In the genomic region with DNA sequence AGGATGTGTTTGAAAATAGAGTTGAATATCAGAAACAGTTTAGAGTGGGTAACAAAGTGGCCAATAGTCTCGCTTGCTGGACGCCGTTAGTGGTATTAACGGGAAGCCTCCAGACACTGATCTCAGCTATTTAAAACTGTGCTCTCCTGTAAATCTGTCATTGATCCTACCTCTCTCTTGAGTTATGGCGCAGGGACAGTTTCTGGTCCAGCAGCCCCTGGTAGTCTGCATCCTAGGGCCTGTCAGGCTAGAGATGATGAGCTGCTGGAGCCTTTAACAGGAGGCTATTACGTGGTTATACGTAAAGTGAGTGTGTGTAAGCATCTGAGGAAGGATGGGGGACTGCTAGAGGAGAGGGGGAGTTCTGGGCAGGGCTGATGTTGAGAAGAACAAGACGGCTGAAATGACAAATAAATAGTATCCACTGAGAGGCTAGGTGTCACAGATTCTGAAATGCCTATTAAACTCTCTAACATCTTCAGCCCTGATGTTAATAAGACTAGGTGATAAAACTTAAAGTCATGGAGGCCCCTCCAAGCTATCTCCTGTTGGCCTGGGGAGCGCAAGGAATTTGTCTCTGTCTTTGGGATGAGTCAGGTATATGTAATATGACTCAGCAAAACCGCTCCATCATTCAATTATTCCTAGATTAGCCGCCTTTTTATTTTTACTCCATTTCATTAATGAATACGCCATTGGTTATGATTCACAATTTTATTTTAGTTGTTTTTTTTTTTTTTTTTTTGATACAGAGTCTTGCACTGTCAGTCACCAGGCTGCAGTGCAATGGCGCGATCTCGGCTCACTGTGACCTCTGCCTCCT, we compare ENCODE assay signal across 18 cellular contexts.
DNase-seq lines count a peak whose midpoint lies in the region; ATAC-seq, FAIRE-seq and TF ChIP-seq lines count a peak whose summit lies in the region.
"Had no signal": no experiment of that assay in that cellular context is flagged by ENCODE, and none has a peak within 500 bp of the region (broad histone marks: within the 10 kb centered on the region; RNA-seq: fewer than 3 reads in every experiment).

No MANE protein-coding gene starts in this region.

- peak overlapping the region; percentile 96 for H3K18ac ChIP-seq in IMR-90 (ENCODE audit: low read depth, low read length)
- peak overlapping the region; percentile 90 to 94 for H3K18ac ChIP-seq in mesenchymal stem cell (ENCODE audit: low read depth in 1 of 2, low read length in 2 of 2)

- H2BK120ac ChIP-seq in IMR-90 (ENCODE audit: low read depth, low read length) (peak overlapping the region; percentile 100), mesenchymal stem cell (ENCODE audit: low read depth, low read length) (peak overlapping the region; percentile 4)

- no peaks in the 10 kb centered on the region for H3K9me3 Mint-ChIP-seq in stimulated activated effector memory CD8-positive, alpha-beta T cell treated with anti-CD3 and anti-CD28 coated beads, Interleukin-12 subunit alpha, Interleukin-12 subunit beta, amount 100 ng/mL, for 72 hours
- H3K9me3 Mint-ChIP-seq: activated CD4-positive, alpha-beta T cell treated with anti-CD3 and anti-CD28 coated beads, Interleukin-2, amount 10 ng/mL, durations not matched to agents 24 days and 14 days; activated T-cell treated with anti-CD3 and anti-CD28 coated beads, Interleukin-2, amount 50 U/mL, for 24 hours had no signal

- peaks cover 21% of the 10 kb centered on the region for H3K9me1 ChIP-seq in IMR-90 (ENCODE audit: insufficient read depth, low read length)

- TF ChIP-seq RAD21 in IMR-90 (IDR thresholded peaks at IDR 0.05; ENCODE audit: low read length), result no peak

- peak overlapping the region; percentile 0; the same call in 1 of the 2 replicates for H3K4me2 ChIP-seq in IMR-90 (ENCODE audit: low read depth, low read length)
- H3K4me2 ChIP-seq in mesenchymal stem cell (ENCODE audit: low read length, poor library complexity, severe bottlenecking), result no peak overlapping the region

- intact Hi-C loops in IMR-90 (cut with micrococcal nuclease) (loop anchor here (2.0 to 5.0 kb wide), 2 partner anchors 113 to 156 kb away; a partner anchor contains a TSS), mucosa of descending colon (cut with DNase I, micrococcal nuclease) (no loop called here)

- H3K36me3 Mint-ChIP-seq in stimulated activated effector memory CD8-positive, alpha-beta T cell treated with anti-CD3 and anti-CD28 coated beads, Interleukin-12 subunit alpha, Interleukin-12 subunit beta, amount 100 ng/mL, for 72 hours, result no peaks in the 10 kb centered on the region
- H3K36me3 Mint-ChIP-seq: activated naive CD8-positive, alpha-beta T cell had no signal

- no peak overlapping the region for H2AFZ ChIP-seq in IMR-90 (replicated peaks; ENCODE audit: low read length, poor library complexity)
- H2AFZ ChIP-seq in mesenchymal stem cell (ENCODE audit: low read depth, low read length), result no peak overlapping the region

- H3K4me1 ChIP-seq in IMR-90 (ENCODE audit: control insufficient read depth, insufficient read depth, low read length) (peaks cover 31% of the 10 kb centered on the region), mesenchymal stem cell (ENCODE audit: control insufficient read depth, insufficient read depth, low read depth, low read length) (peaks cover 2% of the 10 kb centered on the region), stomach smooth muscle (ENCODE audit: control insufficient read depth, insufficient read depth, low read length) (peaks cover 43% of the 10 kb centered on the region), mucosa of descending colon (ENCODE audit: low read depth) (no peaks in the 10 kb centered on the region)

- H2AK9ac ChIP-seq in IMR-90 (replicated peaks; ENCODE audit: low read depth, low read length, poor library complexity), result peak overlapping the region; percentile 77

- POLR2A ChIA-PET in IMR-90 (lab: Charles Lee; ENCODE audit: unreplicated experiment), result no interaction called here

- H4K5ac ChIP-seq in IMR-90 (ENCODE audit: low read depth, low read length), result peak overlapping the region; percentile 95

- ATAC-seq in IMR-90 (ENCODE audit: low read depth), result no peak; the same call in 1 of the 2 replicates
- no peak for ATAC-seq in mucosa of descending colon
- ATAC-seq in GM21381 (IDR thresholded peaks at IDR 0.05; ENCODE audit: unreplicated experiment), result no peak
- no peak for ATAC-seq in stimulated activated effector memory CD8-positive, alpha-beta T cell treated with anti-CD3 and anti-CD28 coated beads, Interleukin-12 subunit alpha, Interleukin-12 subunit beta, amount 100 ng/mL, for 72 hours
- ATAC-seq: left colon had no signal

- no CpG with 5 or more reads among the region's 15 CpGs for WGBS in IMR-90 (ENCODE audit: extremely low coverage in 2 of 2, insufficient read length in 1 of 2), 2 experiments
- WGBS in mesenchymal stem cell, result 46% methylated on average over 11 of the region's 15 CpGs

- H3K9ac ChIP-seq in IMR-90 (ENCODE audit: low read depth, low read length), result peak overlapping the region; percentile 62
- H3K9ac ChIP-seq in mesenchymal stem cell (ENCODE audit: low read length), result peak overlapping the region; percentile 17
- peak overlapping the region; percentile 13 to 58 for H3K9ac ChIP-seq in stomach smooth muscle (ENCODE audit: low read length in 2 of 2)

- peak overlapping the region; percentile 98 for H2BK20ac ChIP-seq in IMR-90 (ENCODE audit: low read depth, low read length)

- peak overlapping the region; percentile 65 to 99 for H2BK12ac ChIP-seq in mesenchymal stem cell (ENCODE audit: low read length in 2 of 2)

- peaks cover 24 to 60% of the 10 kb centered on the region in 2 experiments for H3K79me1 ChIP-seq in IMR-90 (ENCODE audit: low read depth in 1 of 2, low read length in 2 of 2)
- no peaks in the 10 kb centered on the region for H3K79me1 ChIP-seq in mesenchymal stem cell (replicated peaks; ENCODE audit: low read length, poor library complexity, severe bottlenecking)

- FAIRE-seq in bronchial epithelial cell (lab: Jason Lieb, UNC), result peak; percentile 7
- FAIRE-seq: GM12891 had no signal

- H3K4ac ChIP-seq in IMR-90 (ENCODE audit: low read depth, low read length) (peak overlapping the region; percentile 100), mesenchymal stem cell (ENCODE audit: low read depth in 1 of 2, low read length in 2 of 2) (peak overlapping the region; percentile 71 to 73)

- no peak overlapping the region for H3K4me3 Mint-ChIP-seq in stimulated activated effector memory CD8-positive, alpha-beta T cell treated with anti-CD3 and anti-CD28 coated beads, Interleukin-12 subunit alpha, Interleukin-12 subunit beta, amount 100 ng/mL, for 72 hours
- H3K4me3 Mint-ChIP-seq: activated CD4-positive, alpha-beta T cell treated with anti-CD3 and anti-CD28 coated beads, Interleukin-2, amount 10 ng/mL, durations not matched to agents 24 days and 14 days; activated naive CD8-positive, alpha-beta T cell; activated T-cell treated with anti-CD3 and anti-CD28 coated beads, Interleukin-2, amount 50 U/mL, for 24 hours had no signal

- BruUV-seq in IMR-90 (replicated peaks; lab: Mats Ljungman, UMichigan), result no TSS peak

- H3K36me3 ChIP-seq in IMR-90 (ENCODE audit: control insufficient read depth, insufficient read depth, low read length), result no peaks in the 10 kb centered on the region
- H3K36me3 ChIP-seq in bronchial epithelial cell (ENCODE audit: control insufficient read depth, insufficient read depth, low read length), result no peaks in the 10 kb centered on the region
- peaks cover 0 to 3% of the 10 kb centered on the region in 2 experiments for H3K36me3 ChIP-seq in mesenchymal stem cell (ENCODE audit: control insufficient read depth in 1 of 2, insufficient read depth in 2 of 2, low read depth in 1 of 2, low read length in 2 of 2)
- H3K36me3 ChIP-seq in stomach smooth muscle (ENCODE audit: control insufficient read depth in 2 of 2, insufficient read depth in 2 of 2, low read length in 2 of 2), result no peaks in the 10 kb centered on the region
- H3K36me3 ChIP-seq in mucosa of descending colon (ENCODE audit: low read depth), result no peaks in the 10 kb centered on the region
- H3K36me3 ChIP-seq: neutrophil had no signal

- no peaks in the 10 kb centered on the region for H3K27me3 ChIP-seq in IMR-90 (ENCODE audit: control insufficient read depth, insufficient read depth, low read length)
- no peaks in the 10 kb centered on the region for H3K27me3 ChIP-seq in bronchial epithelial cell (ENCODE audit: control insufficient read depth, insufficient read depth, low read length)
- no peaks in the 10 kb centered on the region for H3K27me3 ChIP-seq in mesenchymal stem cell (ENCODE audit: control insufficient read depth in 1 of 2, insufficient read depth in 1 of 2, low read length in 2 of 2)
- H3K27me3 ChIP-seq in stomach smooth muscle (ENCODE audit: control insufficient read depth in 1 of 2, insufficient read depth in 2 of 2, low read length in 2 of 2), result no peaks in the 10 kb centered on the region

- H2AK5ac ChIP-seq in IMR-90 (ENCODE audit: low read depth, low read length) (peak overlapping the region; percentile 97), mesenchymal stem cell (ENCODE audit: low read length, severe bottlenecking) (no peak overlapping the region)

- H3K4me3 ChIP-seq in IMR-90 (ENCODE audit: insufficient read depth, low read depth, low read length) (no peak overlapping the region), bronchial epithelial cell (ENCODE audit: low read depth, low read length) (no peak overlapping the region), mesenchymal stem cell (ENCODE audit: insufficient read depth in 1 of 2, low read depth in 1 of 2, low read length in 2 of 2) (no peak overlapping the region), stomach smooth muscle (ENCODE audit: low read length in 2 of 2) (no peak overlapping the region), mucosa of descending colon (no peak overlapping the region)

- peak overlapping the region; percentile 100 for H2BK5ac ChIP-seq in IMR-90 (ENCODE audit: low read depth, low read length, poor library complexity, severe bottlenecking)
- H2BK5ac ChIP-seq in mesenchymal stem cell (ENCODE audit: low read depth, low read length, poor library complexity, severe bottlenecking), result no peak overlapping the region

- no peaks in the 10 kb centered on the region for H4K20me1 ChIP-seq in IMR-90 (ENCODE audit: insufficient read depth, low read length)

- H2BK15ac ChIP-seq in IMR-90 (ENCODE audit: low read depth, low read length) (peak overlapping the region; percentile 97), mesenchymal stem cell (ENCODE audit: low read depth, poor library complexity, severe bottlenecking) (no peak overlapping the region)

- H3K14ac ChIP-seq in IMR-90 (replicated peaks; ENCODE audit: low read depth, low read length), result peak overlapping the region; percentile 94
- no peak overlapping the region for H3K14ac ChIP-seq in mesenchymal stem cell (ENCODE audit: low read length in 2 of 2)

- H3K23ac ChIP-seq in IMR-90 (ENCODE audit: low read depth, low read length), result peak overlapping the region; percentile 95
- no peak overlapping the region for H3K23ac ChIP-seq in mesenchymal stem cell (ENCODE audit: low read length in 2 of 2)

- no peaks in the 10 kb centered on the region for H3K9me3 ChIP-seq in IMR-90 (ENCODE audit: control insufficient read depth, insufficient read depth, low read length)
- no peaks in the 10 kb centered on the region for H3K9me3 ChIP-seq in mesenchymal stem cell (ENCODE audit: control insufficient read depth, low read length)
- H3K9me3 ChIP-seq in stomach smooth muscle (ENCODE audit: control insufficient read depth in 2 of 2, low read length in 2 of 2), result no peaks in the 10 kb centered on the region
- H3K9me3 ChIP-seq in mucosa of descending colon, result no peaks in the 10 kb centered on the region
- H3K9me3 ChIP-seq: neutrophil had no signal

- H3K4me1 Mint-ChIP-seq in stimulated activated effector memory CD8-positive, alpha-beta T cell treated with anti-CD3 and anti-CD28 coated beads, Interleukin-12 subunit alpha, Interleukin-12 subunit beta, amount 100 ng/mL, for 72 hours, result no peaks in the 10 kb centered on the region
- H3K4me1 Mint-ChIP-seq: activated CD4-positive, alpha-beta T cell treated with anti-CD3 and anti-CD28 coated beads, Interleukin-2, amount 10 ng/mL, durations not matched to agents 24 days and 14 days had no signal

- peak overlapping the region; percentile 98 to 99 for H4K8ac ChIP-seq in IMR-90 (ENCODE audit: low read depth in 2 of 2, low read length in 2 of 2)
- peak overlapping the region; percentile 5 for H4K8ac ChIP-seq in mesenchymal stem cell (ENCODE audit: low read length)

- H4K91ac ChIP-seq in IMR-90 (ENCODE audit: insufficient read depth, low read depth, low read length) (peak overlapping the region; percentile 100), mesenchymal stem cell (ENCODE audit: low read length) (peak overlapping the region; percentile 90)

- dilution Hi-C loops in IMR-90 (cut with HindIII; ENCODE audit: low sequenced_read_pairs, unreplicated experiment), result no loop called here

- H3K27ac ChIP-seq in IMR-90 (ENCODE audit: insufficient read depth, low read length), result peak overlapping the region; percentile 92
- H3K27ac ChIP-seq in mesenchymal stem cell (ENCODE audit: low read length, poor library complexity, severe bottlenecking), result no peak overlapping the region
- peak overlapping the region; percentile 88 for H3K27ac ChIP-seq in stomach smooth muscle (ENCODE audit: low read length)
- H3K27ac ChIP-seq: neutrophil had no signal

- TF ChIP-seq POLR2A in IMR-90 (IDR thresholded peaks at IDR 0.05; ENCODE audit: low read depth, low read length), result 0 out of 2 replicates have a peak, but pooled peaks have one; percentile 36

- in situ Hi-C loops in IMR-90 (cut with MboI; ENCODE audit: low sequenced_read_pairs), result no loop called here

- DNase-seq in IMR-90 (peak; percentile 75), bronchial epithelial cell (ENCODE audit: low read depth) (no peak), mesenchymal stem cell (peak; percentile 64), mucosa of descending colon (no peak)
- no peak for DNase-seq in stimulated activated effector memory CD8-positive, alpha-beta T cell treated with anti-CD3 and anti-CD28 coated beads, Interleukin-12 subunit alpha, Interleukin-12 subunit beta, amount 100 ng/mL, for 72 hours (ENCODE audit: low spot score in 2 of 2)
- DNase-seq: activated CD4-positive, alpha-beta T cell treated with anti-CD3 and anti-CD28 coated beads, Interleukin-2, amount 10 ng/mL, durations not matched to agents 24 days and 14 days; activated T-cell treated with anti-CD3 and anti-CD28 coated beads, Interleukin-2, amount 50 U/mL, for 24 hours; C1 segment of cervical spinal cord; head of caudate nucleus; NCI-H2029 treated with DMSO at 0.1 percent for 48 hours; SHP77; stimulated activated CD4-positive, alpha-beta T cell treated with anti-CD3 and anti-CD28 coated beads, Interleukin-12 subunit alpha, Interleukin-12 subunit beta, amount 100 ng/mL, for 4 hours had no signal

- no peak overlapping the region for H3K27ac Mint-ChIP-seq in stimulated activated effector memory CD8-positive, alpha-beta T cell treated with anti-CD3 and anti-CD28 coated beads, Interleukin-12 subunit alpha, Interleukin-12 subunit beta, amount 100 ng/mL, for 72 hours
- H3K27ac Mint-ChIP-seq: activated CD4-positive, alpha-beta T cell treated with anti-CD3 and anti-CD28 coated beads, Interleukin-2, amount 10 ng/mL, durations not matched to agents 24 days and 14 days; activated naive CD8-positive, alpha-beta T cell; activated T-cell treated with anti-CD3 and anti-CD28 coated beads, Interleukin-2, amount 50 U/mL, for 24 hours had no signal

- CTCF ChIA-PET in IMR-90 (lab: Yijun Ruan, JAX), result interaction anchor here (0.6 to 2.0 kb wide), 4 partner anchors 10 to 216 kb away, joined by 3 to 6 read pairs (median 4); no protein-coding TSS in a partner anchor

- peak overlapping the region; percentile 97 for H3K56ac ChIP-seq in IMR-90 (ENCODE audit: extremely low read depth, insufficient read depth, low read length)

- TF ChIP-seq CTCF in IMR-90 (conservative IDR thresholded peaks at IDR 0.05; ENCODE audit: low read depth, low read length) (no peak), bronchial epithelial cell (IDR thresholded peaks at IDR 0.05; ENCODE audit: insufficient read depth, low read length, severe bottlenecking) (no peak), mucosa of descending colon (IDR thresholded peaks at IDR 0.05) (no peak)

Comparison
In these comparisons a context has a peak if more than half of its experiments do, and no peak if none do; other contexts are left out.
1. DNase-seq: peak in IMR-90 (single experiment) and mesenchymal stem cell (single experiment); none in bronchial epithelial cell (single experiment), mucosa of descending colon (0 of 3) and stimulated activated effector memory CD8-positive, alpha-beta T cell treated with anti-CD3 and anti-CD28 coated beads, Interleukin-12 subunit alpha, Interleukin-12 subunit beta, amount 100 ng/mL, for 72 hours (0 of 2).
2. Peak in every context shown above with its lines, with median percentiles within 50 percentile points of each other: H3K9ac ChIP-seq.